In genomic region chr3:9192238-9192637, GRCh38 we compare ENCODE assay signal across 12 cellular contexts.
"Had no signal": no experiment of that assay in that cellular context is flagged by ENCODE, and none has a peak within 500 bp of the region (broad histone marks: within the 10 kb centered on the region; RNA-seq: fewer than 3 reads in every experiment).

No MANE protein-coding gene starts in this region.

- H3K27ac Mint-ChIP-seq: naive thymus-derived CD8-positive, alpha-beta T cell; stimulated activated naive CD8-positive, alpha-beta T cell treated with anti-CD3 and anti-CD28 coated beads, Interleukin-15, amount 100 ng/mL, for 72 hours had no signal

- H3K4me3 Mint-ChIP-seq: naive thymus-derived CD8-positive, alpha-beta T cell; stimulated activated naive CD8-positive, alpha-beta T cell treated with anti-CD3 and anti-CD28 coated beads, Interleukin-15, amount 100 ng/mL, for 72 hours had no signal

- H3K9me3 ChIP-seq: gastroesophageal sphincter, mucosa of descending colon, psoas muscle, thyroid gland, uterus had no signal

- H3K4me3 ChIP-seq: gastroesophageal sphincter, mucosa of descending colon, psoas muscle, thyroid gland, uterus had no signal

- ATAC-seq: activated CD4-positive, CD25-positive, alpha-beta regulatory T cell treated with anti-CD3 and anti-CD28 coated beads, Interleukin-2, amount 50 U/mL, for 24 hours; gastroesophageal sphincter; naive thymus-derived CD8-positive, alpha-beta T cell; stimulated activated naive CD8-positive, alpha-beta T cell treated with anti-CD3 and anti-CD28 coated beads, Interleukin-15, amount 100 ng/mL, for 72 hours had no signal

- H3K36me3 Mint-ChIP-seq: naive thymus-derived CD8-positive, alpha-beta T cell had no signal

- H3K27me3 ChIP-seq: brain microvascular endothelial cell, gastroesophageal sphincter, thyroid gland, uterus had no signal

- H3K4me1 Mint-ChIP-seq: naive thymus-derived CD8-positive, alpha-beta T cell; stimulated activated naive CD8-positive, alpha-beta T cell treated with anti-CD3 and anti-CD28 coated beads, Interleukin-15, amount 100 ng/mL, for 72 hours had no signal

- H3K27me3 Mint-ChIP-seq: stimulated activated naive CD8-positive, alpha-beta T cell treated with anti-CD3 and anti-CD28 coated beads, Interleukin-15, amount 100 ng/mL, for 72 hours had no signal

- H3K4me1 ChIP-seq: gastroesophageal sphincter, psoas muscle, uterus had no signal

- H3K27ac ChIP-seq: brain microvascular endothelial cell, gastroesophageal sphincter, psoas muscle, thyroid gland, uterus had no signal

- DNase-seq: activated naive CD4-positive, alpha-beta T cell treated with anti-CD3 and anti-CD28 coated beads, Interleukin-2, amount 50 U/mL, for 16 hours; brain microvascular endothelial cell; effector memory CD4-positive, alpha-beta T cell; mucosa of descending colon; naive thymus-derived CD8-positive, alpha-beta T cell; psoas muscle; stimulated activated CD4-positive, alpha-beta T cell treated with anti-CD3 and anti-CD28 coated beads, Interleukin-4, amount 100 ng/mL, for 1 hour; stimulated activated naive CD8-positive, alpha-beta T cell treated with anti-CD3 and anti-CD28 coated beads, Interleukin-15, amount 100 ng/mL, for 72 hours; thyroid gland; uterus had no signal

- H3K9me3 Mint-ChIP-seq: stimulated activated naive CD8-positive, alpha-beta T cell treated with anti-CD3 and anti-CD28 coated beads, Interleukin-15, amount 100 ng/mL, for 72 hours had no signal

- H3K36me3 ChIP-seq: brain microvascular endothelial cell, gastroesophageal sphincter, thyroid gland, uterus had no signal
